ENCODE assay signal across 16 cellular contexts in the genomic region with DNA sequence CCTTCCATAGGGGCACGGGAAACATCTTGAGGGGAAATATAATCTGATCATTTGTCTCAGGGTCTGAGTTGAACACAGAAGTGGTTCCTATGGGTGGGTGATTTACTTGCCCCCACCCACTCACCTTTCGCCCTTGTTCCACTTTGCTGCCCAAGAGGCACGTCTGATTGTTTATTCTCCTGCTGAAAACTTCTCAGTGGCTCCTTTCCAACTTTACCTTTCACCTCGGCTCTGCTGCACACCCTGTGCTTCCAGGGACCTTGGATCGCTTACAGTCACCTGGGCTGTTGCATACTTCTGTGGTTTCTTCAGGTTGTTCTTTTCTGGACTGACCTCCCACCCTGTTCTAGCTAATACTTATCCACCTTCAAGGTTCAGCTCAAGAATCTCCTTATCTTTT.
DNase-seq lines count a peak whose midpoint lies in the region; ATAC-seq, FAIRE-seq and TF ChIP-seq lines count a peak whose summit lies in the region.
"Had no signal": no experiment of that assay in that cellular context is flagged by ENCODE, and none has a peak within 500 bp of the region (broad histone marks: within the 10 kb centered on the region; RNA-seq: fewer than 3 reads in every experiment).

No MANE protein-coding gene starts in this region.

- no peak for TF ChIP-seq CTCF in pancreas (IDR thresholded peaks at IDR 0.05)

- no peak for FAIRE-seq in pancreas (lab: Jason Lieb, UNC)
- FAIRE-seq: GM12878, RCC 7860 had no signal

- no peaks in the 10 kb centered on the region for H3K36me3 ChIP-seq in pancreas
- H3K36me3 ChIP-seq: HAP-1 had no signal

- DNase-seq in DMS79 treated with DMSO at 0.1 percent for 48 hours (lab: John Stamatoyannopoulos, UW) (peak; percentile 12), DMS79 (lab: John Stamatoyannopoulos, UW) (no peak), kidney tubule cell (ENCODE audit: low spot score) (peak; percentile 79), pancreas (peak in 4 of 6 donors; percentile 41 to 68 (median 54)), ureter (ENCODE audit: low spot score) (peak; percentile 56), hepatic stellate cell (ENCODE audit: low spot score) (no peak)
- DNase-seq in activated naive CD4-positive, alpha-beta T cell treated with anti-CD3 and anti-CD28 coated beads, Interleukin-2, amount 50 U/mL, for 16 hours, result no peak
- no peak for DNase-seq in activated CD4-positive, alpha-beta T cell treated with anti-CD3 and anti-CD28 coated beads, Interleukin-2, amount 50 U/mL, for 1 hour
- DNase-seq: KBM-7, NCI-H1105 treated with DMSO at 0.1 percent for 48 hours, NCI-H1694 had no signal

- no peaks in the 10 kb centered on the region for H3K27me3 ChIP-seq in pancreas

- WGBS in pancreas, 2 donors, result 16 to 19% methylated on average over 5 of the region's 5 CpGs

- ATAC-seq in pancreas, result peak; percentile 47 to 76 (median 65)
- ATAC-seq: GM12878, Right ventricle myocardium inferior had no signal

- no peak overlapping the region for H3K4me3 ChIP-seq in pancreas
- H3K4me3 ChIP-seq: GM12878, HAP-1 had no signal

- H3K27ac ChIP-seq in pancreas, result peak overlapping the region in 3 of 4 donors; percentile 2 to 60 (median 39)
- H3K27ac ChIP-seq: 22Rv1 had no signal

- no peaks in the 10 kb centered on the region for H3K9me3 ChIP-seq in pancreas
- H3K9me3 ChIP-seq: HAP-1 had no signal

- H3K4me1 ChIP-seq in pancreas, result peaks cover 40 to 46% (median 44%) of the 10 kb centered on the region in 3 donors

- intact Hi-C loops in pancreas (cut with DNase I), result no loop called here

Comparison
In these comparisons a context has a peak if more than half of its experiments do, and no peak if none do; other contexts are left out.
1. DNase-seq: peak in DMS79 treated with DMSO at 0.1 percent for 48 hours (single experiment), kidney tubule cell (single experiment), pancreas (4 of 6) and ureter (single experiment); none in DMS79 (single experiment), activated naive CD4-positive, alpha-beta T cell treated with anti-CD3 and anti-CD28 coated beads, Interleukin-2, amount 50 U/mL, for 16 hours (single experiment), hepatic stellate cell (single experiment) and activated CD4-positive, alpha-beta T cell treated with anti-CD3 and anti-CD28 coated beads, Interleukin-2, amount 50 U/mL, for 1 hour (single experiment).